Comparison of ENCODE assay signal across 8 cellular contexts in genomic region chr17:17824780-17825614, GRCh38. TPM values are rescaled to one million over a fixed set of nuclear protein-coding genes. Genes with fewer than 3 reads are reported as not detected.
DNase-seq lines count a peak whose midpoint lies in the region; ATAC-seq, FAIRE-seq and TF ChIP-seq lines count a peak whose summit lies in the region.

No MANE protein-coding gene starts in this region.

- H2AFZ ChIP-seq in OCI-LY3 (ENCODE audit: low read depth, low read length), result no peak overlapping the region
- H2AFZ ChIP-seq in H1 (ENCODE audit: low read length), result no peak overlapping the region

- H3K4me2 ChIP-seq in DOHH2 (ENCODE audit: low read length) (peak overlapping the region; percentile 100), OCI-LY3 (ENCODE audit: low read length) (peak overlapping the region; percentile 82; the same call in 1 of the 2 replicates), H1 (ENCODE audit: insufficient read depth in 1 of 2, low read depth in 2 of 2, low read length in 2 of 2) (peak overlapping the region; percentile 64 to 79)

- H3K4me1 ChIP-seq in DOHH2 (ENCODE audit: control insufficient read depth, low read length), result peaks cover 79% of the 10 kb centered on the region
- H3K4me1 ChIP-seq in OCI-LY3 (ENCODE audit: low read length), result peaks cover 28% of the 10 kb centered on the region
- H3K4me1 ChIP-seq in H1 (replicated peaks in 1 of 4; ENCODE audit: control insufficient read depth in 3 of 4, insufficient read depth in 4 of 4, low read length in 3 of 4), result peaks cover 13 to 37% (median 25%) of the 10 kb centered on the region in 4 experiments

- no peak overlapping the region for H3K56ac ChIP-seq in H1 (replicated peaks; ENCODE audit: insufficient read length, low read depth, low read length)

- POLR2A ChIA-PET in H1 (lab: Charles Lee; ENCODE audit: partially characterized antibody), result interaction anchor here (1.4 to 24.7 kb wide), 6 partner anchors 5 to 35 kb away, joined by 4 to 532 read pairs (median 24); partner anchors contain the start of gene SREBF1

- no peaks in the 10 kb centered on the region for H3K27me3 Mint-ChIP-seq in osteocyte (ENCODE audit: unreplicated experiment)

- H3K27ac Mint-ChIP-seq in osteocyte (ENCODE audit: unreplicated experiment), result peak overlapping the region; percentile 85

- H3K4me3 Mint-ChIP-seq in osteocyte (ENCODE audit: unreplicated experiment), result peak overlapping the region; percentile 63

- H3K9me3 Mint-ChIP-seq in osteocyte (ENCODE audit: unreplicated experiment), result no peaks in the 10 kb centered on the region

- no peak overlapping the region for H3K23ac ChIP-seq in H1 (ENCODE audit: insufficient read length)

- TF ChIP-seq POLR2A in H1 (IDR thresholded peaks at IDR 0.05; ENCODE audit: control extremely low read depth in 1 of 2, low read depth in 2 of 2, low read length in 2 of 2), result no peak

- H4K8ac ChIP-seq in H1 (ENCODE audit: extremely low read depth, insufficient read depth, low read length), result 0 out of 2 replicates have a peak overlapping the region, but pooled peaks have one; percentile 19

- no peak for ATAC-seq in HG03460 (IDR thresholded peaks at IDR 0.05; ENCODE audit: unreplicated experiment)
- no peak for ATAC-seq in HG03280 (IDR thresholded peaks at IDR 0.05; ENCODE audit: unreplicated experiment)
- no peak for ATAC-seq in GM18511 (IDR thresholded peaks at IDR 0.05; ENCODE audit: unreplicated experiment)

- peak overlapping the region; percentile 98 for H2BK5ac ChIP-seq in H1 (ENCODE audit: low read depth, low read length)

- peak overlapping the region; percentile 61 for H4K5ac ChIP-seq in H1 (ENCODE audit: insufficient read length, low read depth, low read length)

- peak overlapping the region; percentile 95 for H4K91ac ChIP-seq in H1 (replicated peaks; ENCODE audit: insufficient read length, low read length)

- FAIRE-seq in H1 (lab: Jason Lieb, UNC), result no peak

- TF ChIP-seq CTCF in DOHH2 (IDR thresholded peaks at IDR 0.05; ENCODE audit: low read depth, low read length, poor library complexity, severe bottlenecking), result no peak
- TF ChIP-seq CTCF in OCI-LY3 (IDR thresholded peaks at IDR 0.05; ENCODE audit: low read depth, low read length), result no peak
- TF ChIP-seq CTCF in H1 (IDR thresholded peaks at IDR 0.05; ENCODE audit: control extremely low read depth in 1 of 3, insufficient read depth in 1 of 3, low read depth in 1 of 3, low read length in 3 of 3), result no peak
- no peak for TF ChIP-seq CTCF in osteocyte (IDR thresholded peaks at IDR 0.05)

- H3K27me3 ChIP-seq in DOHH2 (ENCODE audit: control insufficient read depth, low read length), result no peaks in the 10 kb centered on the region
- H3K27me3 ChIP-seq in OCI-LY3 (ENCODE audit: low read depth, low read length), result no peaks in the 10 kb centered on the region
- no peaks in the 10 kb centered on the region; a peak in 1 of 7 replicates for H3K27me3 ChIP-seq in H1 (replicated peaks in 1 of 4; ENCODE audit: control insufficient read depth in 3 of 4, extremely low read depth in 1 of 4, insufficient read depth in 3 of 4, low read length in 3 of 4)

- H2AK5ac ChIP-seq in H1 (ENCODE audit: low read depth, low read length), result peak overlapping the region; percentile 98

- peak overlapping the region; percentile 92 for H3K27ac ChIP-seq in DOHH2 (ENCODE audit: low read depth, low read length)
- peak overlapping the region; percentile 81; the same call in 1 of the 2 replicates for H3K27ac ChIP-seq in OCI-LY3 (ENCODE audit: low read length)
- H3K27ac ChIP-seq in H1 (ENCODE audit: low read depth, low read length), result 0 out of 2 replicates have a peak overlapping the region, but pooled peaks have one; percentile 17

- H2BK120ac ChIP-seq in H1 (replicated peaks; ENCODE audit: low read depth, low read length), result peak overlapping the region; percentile 80

- peaks cover 71% of the 10 kb centered on the region for H3K4me1 Mint-ChIP-seq in osteocyte (ENCODE audit: unreplicated experiment)

- no peak for TF ChIP-seq EP300 in H1 (IDR thresholded peaks at IDR 0.05; ENCODE audit: borderline replicate concordance in 1 of 2, low read depth in 2 of 2, low read length in 2 of 2)

- H2BK15ac ChIP-seq in H1 (ENCODE audit: low read length), result peak overlapping the region; percentile 98; the same call in 1 of the 2 replicates

- peak overlapping the region; percentile 100 for H2BK12ac ChIP-seq in H1 (ENCODE audit: low read depth, low read length)

- H3K36me3 Mint-ChIP-seq in osteocyte (ENCODE audit: unreplicated experiment), result no peaks in the 10 kb centered on the region

- DNase-seq in H1 (ENCODE audit: low read depth in 1 of 2, low spot score in 2 of 2) (no peak), osteocyte (ENCODE audit: extremely low spot score, unreplicated experiment) (no peak), NCI-H2107 (lab: John Stamatoyannopoulos, UW) (no peak)

- H3K79me2 ChIP-seq in DOHH2 (ENCODE audit: control insufficient read depth, low read length), result peaks cover 95% of the 10 kb centered on the region
- peaks cover 4% of the 10 kb centered on the region; the same call in 1 of the 2 replicates for H3K79me2 ChIP-seq in OCI-LY3 (ENCODE audit: low read length)
- H3K79me2 ChIP-seq in H1 (ENCODE audit: control insufficient read depth in 1 of 2, insufficient read depth in 2 of 2, low read length in 2 of 2), result peaks cover 12 to 74% of the 10 kb centered on the region in 2 experiments; a peak in 3 of 4 replicates

- 52% methylated on average over 12 of the region's 14 CpGs; no CpG with 5 or more reads in 1 of the 2 experiments for WGBS in H1 (ENCODE audit: extremely low coverage in 1 of 2, insufficient coverage in 1 of 2, insufficient read length in 1 of 2, insufficient replicate concordance in 2 of 2, low coverage in 1 of 2, low lambda C conversion rate in 2 of 2, missing lambda C conversion rate in 1 of 2), 2 experiments

- peaks cover 50% of the 10 kb centered on the region for H3K36me3 ChIP-seq in DOHH2 (ENCODE audit: control insufficient read depth, low read length)
- no peaks in the 10 kb centered on the region for H3K36me3 ChIP-seq in OCI-LY3 (replicated peaks; ENCODE audit: low read depth, low read length)
- peaks cover 0 to 3% (median under 1%) of the 10 kb centered on the region in 4 experiments; a peak in 3 of 8 replicates for H3K36me3 ChIP-seq in H1 (ENCODE audit: control insufficient read depth in 2 of 4, insufficient read depth in 4 of 4, low read length in 3 of 4)

- TF ChIP-seq RAD21 in H1 (IDR thresholded peaks at IDR 0.05 in 1 of 2, conservative IDR thresholded peaks at IDR 0.05 in 1 of 2; ENCODE audit: low read depth in 2 of 2, low read length in 2 of 2), result no peak

- H3K18ac ChIP-seq in H1 (ENCODE audit: extremely low read depth, low read length), result peak overlapping the region; percentile 94

- H3K79me1 ChIP-seq in H1 (ENCODE audit: low read depth, low read length), result peaks cover 35% of the 10 kb centered on the region

- no peaks in the 10 kb centered on the region for H3K9me3 ChIP-seq in DOHH2 (ENCODE audit: control insufficient read depth, insufficient read depth, low read length)
- H3K9me3 ChIP-seq in OCI-LY3 (ENCODE audit: insufficient read depth, low read length), result no peaks in the 10 kb centered on the region
- H3K9me3 ChIP-seq in H1 (ENCODE audit: insufficient read depth in 2 of 2, low read depth in 1 of 2, low read length in 1 of 2), result no peaks in the 10 kb centered on the region

- CTCF ChIA-PET in H1 (lab: Charles Lee; ENCODE audit: partially characterized antibody), result interaction anchor here (1.3 to 8.9 kb wide), 5 partner anchors 11 to 97 kb away, joined by 3 to 66 read pairs (median 5); partner anchors contain the start of gene SREBF1

- peaks cover 5% of the 10 kb centered on the region for H3K23me2 ChIP-seq in H1 (ENCODE audit: low read depth, low read length)

- H3F3A ChIP-seq in DOHH2 (ENCODE audit: control insufficient read depth, insufficient read depth), result no peaks in the 10 kb centered on the region

- H4K20me1 ChIP-seq in DOHH2 (ENCODE audit: control insufficient read depth, insufficient read depth, low read depth, low read length) (peaks cover 9% of the 10 kb centered on the region; the same call in 1 of the 2 replicates), OCI-LY3 (ENCODE audit: insufficient read depth, low read length) (peaks cover 27% of the 10 kb centered on the region), H1 (replicated peaks in 1 of 2; ENCODE audit: control insufficient read depth in 1 of 2, insufficient read depth in 2 of 2, low read length in 2 of 2) (peaks cover 44 to 68% of the 10 kb centered on the region in 2 experiments)

- H3K4ac ChIP-seq in H1 (replicated peaks; ENCODE audit: insufficient read length, low read depth, low read length), result no peak overlapping the region

- H3K4me3 ChIP-seq in DOHH2 (ENCODE audit: low read length) (peak overlapping the region; percentile 80), OCI-LY3 (ENCODE audit: low read length) (no peak overlapping the region), H1 (ENCODE audit: extremely low read depth in 1 of 4, insufficient read depth in 2 of 4, low read depth in 3 of 4, low read length in 4 of 4) (peak overlapping the region in 1 of 4 experiments; percentile 1; a peak in 1 of 8 replicates)

- no peak overlapping the region for H3K9ac ChIP-seq in OCI-LY3 (ENCODE audit: low read length)
- H3K9ac ChIP-seq in H1 (replicated peaks in 1 of 4; ENCODE audit: extremely low read depth in 1 of 4, low read depth in 3 of 4, low read length in 3 of 4), result peak overlapping the region in 1 of 4 experiments; percentile 14; a peak in 1 of 7 replicates

- H3K14ac ChIP-seq in H1 (ENCODE audit: insufficient read length), result no peak overlapping the region

- no peaks in the 10 kb centered on the region for H3K9me2 ChIP-seq in DOHH2 (replicated peaks; ENCODE audit: control insufficient read depth, low read length)

- H2BK20ac ChIP-seq in H1 (ENCODE audit: low read length), result peak overlapping the region; percentile 94; the same call in 1 of the 2 replicates

TF ChIP-seq in H1, 55 proteins besides CTCF, POLR2A, EP300 and RAD21:
- TF ChIP-seq BCL11A (IDR thresholded peaks at IDR 0.05; ENCODE audit: low read depth in 2 of 2, low read length in 2 of 2) (no peak), NANOG (IDR thresholded peaks at IDR 0.05; ENCODE audit: insufficient read depth, low read depth, low read length, poor library complexity, severe bottlenecking) (peak; percentile 34), BRCA1 (IDR thresholded peaks at IDR 0.05; ENCODE audit: low read depth, low read length) (no peak)

RNA-seq across cellular contexts. Expression of gene SREBF1, which starts 11.8 kb away (rescaled TPM):
- 69.9 and 70.8 TPM in 2 replicates for total RNA-seq in H1 (2021; fragmentation: NEBNext Ultra II Directional; extraction: Animal tissue kit (Norgen Biotek cat#: 25700))
- 28.6 and 64.6 TPM in 2 replicates for polyA plus RNA-seq in H1 (2011; rRNA removed)
- 34.1 TPM for polyA plus RNA-seq in H1 (2011; cell fraction: cytosol; rRNA removed)
- polyA plus RNA-seq in H1 (2011; cell fraction: nucleus; rRNA removed), result 270 TPM
- 45.2 to 64.7 TPM (median 53.7 TPM) in 4 replicates for polyA plus RNA-seq in H1 (2012, experiment 1 of 2)
- polyA plus RNA-seq in H1 (2012, experiment 2 of 2), result 36.4 TPM
- polyA plus RNA-seq in H1 (2013, experiment 1 of 2), result 88.4 TPM
- 76.5 TPM for polyA plus RNA-seq in H1 (2013, experiment 2 of 2)
- 21.0 and 35.5 TPM in 2 replicates for polyA minus RNA-seq in H1 (2011; rRNA and poly(A)+ RNA removed)
- 60.1 TPM for polyA minus RNA-seq in H1 (2011; cell fraction: cytosol; rRNA and poly(A)+ RNA removed)
- 90.1 TPM for polyA minus RNA-seq in H1 (2011; cell fraction: nucleus; rRNA and poly(A)+ RNA removed)
- 78.0 and 86.9 TPM in 2 replicates for total RNA-seq in osteocyte

Comparison
In these comparisons a context has a peak if more than half of its experiments do, and no peak if none do; other contexts are left out.
1. H3K27ac ChIP-seq: peak in every context shown above with its lines; median percentile 92 in DOHH2; 81 in OCI-LY3; 17 in H1.